Comparison of ENCODE assay signal across 11 cellular contexts in genomic region chr14:26255213-26255612, GRCh38.
A peak's percentile ranks its signal among the peaks of the same experiment; 100 is the strongest.
DNase-seq lines count a peak whose midpoint lies in the region; ATAC-seq and TF ChIP-seq lines count a peak whose summit lies in the region.
"Had no signal": no experiment of that assay in that cellular context is flagged by ENCODE, and none has a peak within 500 bp of the region (broad histone marks: within the 10 kb centered on the region; RNA-seq: fewer than 3 reads in every experiment).

No MANE protein-coding gene starts in this region.

- DNase-seq in GM23338 (ENCODE audit: low spot score) (peak; percentile 52), NCI-H748 treated with DMSO at 0.1 percent for 48 hours (lab: John Stamatoyannopoulos, UW) (peak; percentile 33), epidermal melanocyte (ENCODE audit: insufficient read length, low spot score) (peak; percentile 22), osteocyte (ENCODE audit: extremely low spot score, unreplicated experiment) (no peak), stomach (no peak), COLO668 (lab: John Stamatoyannopoulos, UW; ENCODE audit: unreplicated experiment) (no peak), GM19238 (ENCODE audit: insufficient read length, low spot score) (no peak)
- DNase-seq: activated CD4-positive, alpha-beta T cell treated with anti-CD3 and anti-CD28 coated beads, Interleukin-2, amount 50 U/mL, for 48 hours; cortex of kidney; NCI-H1436 treated with DMSO at 0.1 percent for 48 hours had no signal

- no peak overlapping the region for H3K4me3 ChIP-seq in GM23338
- H3K4me3 ChIP-seq in stomach = no peak overlapping the region

- H3K36me3 ChIP-seq in GM23338 (ENCODE audit: insufficient read depth) (no peaks in the 10 kb centered on the region), stomach (no peaks in the 10 kb centered on the region)

- H2AFZ ChIP-seq in GM23338 = no peak overlapping the region

- no peak overlapping the region for H3K4me3 Mint-ChIP-seq in GM23338
- no peak overlapping the region for H3K4me3 Mint-ChIP-seq in osteocyte (ENCODE audit: unreplicated experiment)

- H3K27ac ChIP-seq in GM23338 (ENCODE audit: low read depth) = no peak overlapping the region
- no peak overlapping the region for H3K27ac ChIP-seq in stomach

- peak; percentile 58 to 61 for TF ChIP-seq CTCF in GM23338 (conservative IDR thresholded peaks at IDR 0.05; ENCODE audit: low read depth in 2 of 2)
- peak; percentile 8 for TF ChIP-seq CTCF in osteocyte (IDR thresholded peaks at IDR 0.05)
- no peak for TF ChIP-seq CTCF in stomach (IDR thresholded peaks at IDR 0.05)

- no peaks in the 10 kb centered on the region for H3K9me2 ChIP-seq in GM23338 (ENCODE audit: insufficient read depth)

- H3K9me3 Mint-ChIP-seq in GM23338 (peaks cover 12% of the 10 kb centered on the region), osteocyte (ENCODE audit: unreplicated experiment) (no peaks in the 10 kb centered on the region)

- H3K4me2 ChIP-seq in GM23338 = no peak overlapping the region

- H3K27me3 Mint-ChIP-seq in GM23338 (ENCODE audit: insufficient read depth, low read depth, poor library complexity) = no peaks in the 10 kb centered on the region
- H3K27me3 Mint-ChIP-seq in osteocyte (ENCODE audit: unreplicated experiment) = peaks cover 2% of the 10 kb centered on the region

- H4K20me1 ChIP-seq in GM23338 (replicated peaks; ENCODE audit: insufficient read depth) = no peaks in the 10 kb centered on the region

- peak; percentile 72 for ATAC-seq in GM23338
- no peak for ATAC-seq in HG03135 (IDR thresholded peaks at IDR 0.05; ENCODE audit: unreplicated experiment)

- WGBS in stomach, 5 donors = 24 to 26% (median 26%) methylated on average over 2 of the region's 2 CpGs

- H3K27ac Mint-ChIP-seq in GM23338 (no peak overlapping the region), osteocyte (ENCODE audit: unreplicated experiment) (no peak overlapping the region)

- no peaks in the 10 kb centered on the region for H3K4me1 Mint-ChIP-seq in GM23338
- H3K4me1 Mint-ChIP-seq in osteocyte (ENCODE audit: unreplicated experiment) = no peaks in the 10 kb centered on the region

- intact Hi-C loops in stomach (cut with DNase I; ENCODE audit: low total_unique reads) = no loop called here

- H3K79me2 ChIP-seq in GM23338 (replicated peaks; ENCODE audit: insufficient read depth) = no peaks in the 10 kb centered on the region

- no peaks in the 10 kb centered on the region for H3K4me1 ChIP-seq in GM23338 (ENCODE audit: insufficient read depth)
- H3K4me1 ChIP-seq in stomach = no peaks in the 10 kb centered on the region

- H3K36me3 Mint-ChIP-seq in GM23338 (ENCODE audit: low read depth) (peaks cover 9% of the 10 kb centered on the region), osteocyte (ENCODE audit: unreplicated experiment) (no peaks in the 10 kb centered on the region)

- no peak for TF ChIP-seq EP300 in stomach (IDR thresholded peaks at IDR 0.05)

- TF ChIP-seq POLR2A in stomach (IDR thresholded peaks at IDR 0.05) = no peak

- no peaks in the 10 kb centered on the region for H3F3A ChIP-seq in GM23338 (replicated peaks; ENCODE audit: low read depth)

- H3K9me3 ChIP-seq in stomach = peaks cover 0 to 4% (median 0%) of the 10 kb centered on the region in 4 donors

- H3K27me3 ChIP-seq in GM23338 (ENCODE audit: insufficient read depth) = no peaks in the 10 kb centered on the region
- no peaks in the 10 kb centered on the region for H3K27me3 ChIP-seq in stomach

TF ChIP-seq in GM23338, 12 proteins besides CTCF, POLR2A, EP300 and RAD21 (continues in another document):
- TF ChIP-seq REST (IDR thresholded peaks at IDR 0.05; ENCODE audit: unreplicated experiment) (no peak), EZH2 (IDR thresholded peaks at IDR 0.05; ENCODE audit: low read depth, unreplicated experiment) (no peak), EZH2phosphoT487 (IDR thresholded peaks at IDR 0.05; ENCODE audit: unreplicated experiment) (no peak), POLR2AphosphoS5 (IDR thresholded peaks at IDR 0.05; ENCODE audit: low read depth) (no peak), ZNF331 (CRISPR knock-in tag; IDR thresholded peaks at IDR 0.05; ENCODE audit: low read depth) (no peak), ZNF462 (CRISPR knock-in tag; IDR thresholded peaks at IDR 0.05) (no peak), ZNF114 (CRISPR knock-in tag; IDR thresholded peaks at IDR 0.05) (no peak), STAT1 (IDR thresholded peaks at IDR 0.05; ENCODE audit: unreplicated experiment) (no peak), JUNB (IDR thresholded peaks at IDR 0.05; ENCODE audit: unreplicated experiment) (no peak), NANOG (IDR thresholded peaks at IDR 0.05; ENCODE audit: borderline replicate concordance) (no peak)

Comparison
In these comparisons a context has a peak if more than half of its experiments do, and no peak if none do; other contexts are left out.
1. DNase-seq: peak in GM23338 (single experiment), NCI-H748 treated with DMSO at 0.1 percent for 48 hours (single experiment) and epidermal melanocyte (single experiment); none in osteocyte (single experiment), stomach (single experiment), COLO668 (single experiment) and GM19238 (single experiment).
2. CTCF ChIP-seq: peak in GM23338 (2 of 2) and osteocyte (single experiment); none in stomach (0 of 7).